19 cellular contexts compared by ENCODE assay signal in genomic region chrX:11434607-11435006, GRCh38.
"Had no signal": no experiment of that assay in that cellular context is flagged by ENCODE, and none has a peak within 500 bp of the region (broad histone marks: within the 10 kb centered on the region; RNA-seq: fewer than 3 reads in every experiment).

No MANE protein-coding gene starts in this region.

- DNase-seq: cerebellar nuclear complex; gastrocnemius medialis; heart right ventricle; hypothalamus; kidney glomerular epithelial cell; mammary epithelial cell; mucosa of descending colon; natural killer cell; ovary; right cardiac atrium; stimulated activated CD4-positive, alpha-beta T cell treated with anti-CD3 and anti-CD28 coated beads, Interleukin-4, amount 100 ng/mL, for 1 hour; stimulated activated CD8-positive, alpha-beta memory T cell treated with anti-CD3 and anti-CD28 coated beads, Interleukin-4, amount 100 ng/mL, for 48 hours; stimulated activated naive CD8-positive, alpha-beta T cell treated with anti-CD3 and anti-CD28 coated beads, Interleukin-15, Interleukin-2, amounts not matched to agents 100 U/mL and 50 U/mL, for 24 hours; thyroid gland; upper lobe of left lung had no signal

- H3K4me1 ChIP-seq: heart right ventricle, suprapubic skin, upper lobe of left lung had no signal

- H3K27ac ChIP-seq: gastrocnemius medialis, heart right ventricle, ovary, suprapubic skin, thyroid gland, upper lobe of left lung had no signal

- H3K36me3 ChIP-seq: gastrocnemius medialis, heart right ventricle, ovary, suprapubic skin, thyroid gland, upper lobe of left lung had no signal

- H3K4me3 ChIP-seq: gastrocnemius medialis, heart right ventricle, mucosa of descending colon, ovary, smooth muscle cell, suprapubic skin, thyroid gland, upper lobe of left lung had no signal

- ATAC-seq: gastrocnemius medialis; heart right ventricle; left lobe of liver; mucosa of descending colon; natural killer cell; right cardiac atrium; stimulated activated effector memory CD8-positive, alpha-beta T cell treated with anti-CD3 and anti-CD28 coated beads, Interleukin-12 subunit alpha, Interleukin-12 subunit beta, amount 100 ng/mL, for 72 hours; stimulated activated naive CD8-positive, alpha-beta T cell treated with anti-CD3 and anti-CD28 coated beads, Interleukin-15, Interleukin-2, amounts not matched to agents 100 U/mL and 50 U/mL, for 24 hours had no signal

- H3K27me3 ChIP-seq: gastrocnemius medialis, ovary, suprapubic skin, thyroid gland, upper lobe of left lung had no signal

- H3K4me2 ChIP-seq: smooth muscle cell had no signal

- H3K9me3 ChIP-seq: gastrocnemius medialis, heart right ventricle, mucosa of descending colon, ovary, suprapubic skin, thyroid gland, upper lobe of left lung had no signal
